In genomic region chr14:101992708-101993107, GRCh38 we compare ENCODE assay signal across 11 cellular contexts. TPM values are rescaled to one million over a fixed set of nuclear protein-coding genes. Genes with fewer than 3 reads are reported as not detected.
DNase-seq lines count a peak whose midpoint lies in the region; ATAC-seq, FAIRE-seq and TF ChIP-seq lines count a peak whose summit lies in the region.
"Had no signal": no experiment of that assay in that cellular context is flagged by ENCODE, and none has a peak within 500 bp of the region (broad histone marks: within the 10 kb centered on the region; RNA-seq: fewer than 3 reads in every experiment).

No MANE protein-coding gene starts in this region.

- no peak overlapping the region for H3K27ac ChIP-seq in CD4-positive, CD25-positive, alpha-beta regulatory T cell (ENCODE audit: insufficient read depth, low read length, poor library complexity, severe bottlenecking)
- H3K27ac ChIP-seq in SU-DHL-6 (ENCODE audit: low read depth, low read length): peak overlapping the region; percentile 2; the same call in 1 of the 2 replicates
- H3K27ac ChIP-seq in trophoblast cell (ENCODE audit: low read depth, low read length): no peak overlapping the region
- no peak overlapping the region for H3K27ac ChIP-seq in WERI-Rb-1

- no peak overlapping the region for H2BK12ac ChIP-seq in trophoblast cell (ENCODE audit: low read length)

- no peak for TF ChIP-seq POLR2A in H54 (IDR thresholded peaks at IDR 0.05; ENCODE audit: low read depth, low read length)

- no peak overlapping the region for H2BK120ac ChIP-seq in trophoblast cell (ENCODE audit: insufficient read depth, low read length, poor library complexity)

- H4K20me1 ChIP-seq in SU-DHL-6 (ENCODE audit: low read depth, low read length): no peaks in the 10 kb centered on the region

- no peak overlapping the region for H4K91ac ChIP-seq in trophoblast cell (ENCODE audit: low read depth, low read length)

- H3K4ac ChIP-seq in trophoblast cell (ENCODE audit: low read depth, low read length): no peak overlapping the region

- no peaks in the 10 kb centered on the region for H3K9me3 Mint-ChIP-seq in CD4-positive, CD25-positive, alpha-beta regulatory T cell
- H3K9me3 Mint-ChIP-seq in T-helper 2 cell treated with Interferon-gamma antibody and Interleukin-4, amounts not matched to agents 5 μg/mL and 100 μg/mL, for 36 hours: no peaks in the 10 kb centered on the region

- no peaks in the 10 kb centered on the region for H3K4me1 ChIP-seq in CD4-positive, CD25-positive, alpha-beta regulatory T cell (ENCODE audit: control insufficient read depth, insufficient read depth, low read length, poor library complexity, severe bottlenecking)
- H3K4me1 ChIP-seq in trophoblast cell (ENCODE audit: control insufficient read depth in 1 of 2, insufficient read depth in 2 of 2, low read length in 2 of 2): no peaks in the 10 kb centered on the region

- peaks cover 89% of the 10 kb centered on the region for H3K36me3 ChIP-seq in CD4-positive, CD25-positive, alpha-beta regulatory T cell (ENCODE audit: control insufficient read depth, insufficient read depth, low read length)
- H3K36me3 ChIP-seq in SU-DHL-6 (ENCODE audit: low read length): peaks cover 19% of the 10 kb centered on the region; the same call in 1 of the 2 replicates
- peaks cover 57 to 77% of the 10 kb centered on the region in 2 experiments for H3K36me3 ChIP-seq in trophoblast cell (ENCODE audit: control insufficient read depth in 1 of 2, insufficient read depth in 2 of 2, low read length in 2 of 2)
- peaks cover 95% of the 10 kb centered on the region for H3K36me3 ChIP-seq in WERI-Rb-1

- no peak overlapping the region for H4K8ac ChIP-seq in trophoblast cell (ENCODE audit: low read depth, low read length)

- ATAC-seq in CD4-positive, CD25-positive, alpha-beta regulatory T cell (ENCODE audit: low read depth in 2 of 2): peak; percentile 28 to 45
- ATAC-seq in HG03060 (IDR thresholded peaks at IDR 0.05; ENCODE audit: low read depth, unreplicated experiment): peak; percentile 83

- H3K4me2 ChIP-seq in SU-DHL-6 (ENCODE audit: low read depth, low read length, poor library complexity, severe bottlenecking): peak overlapping the region; percentile 15
- H3K4me2 ChIP-seq in trophoblast cell (ENCODE audit: low read length): no peak overlapping the region

- H2AK5ac ChIP-seq in trophoblast cell (ENCODE audit: low read length): no peak overlapping the region

- no CpG with 5 or more reads among the region's 7 CpGs for WGBS in trophoblast cell (ENCODE audit: extremely low coverage, insufficient coverage, insufficient read length)

- H2AFZ ChIP-seq in SU-DHL-6 (ENCODE audit: low read depth, low read length, severe bottlenecking) (no peak overlapping the region), trophoblast cell (ENCODE audit: insufficient read depth, low read length, poor library complexity) (no peak overlapping the region)

- H3K4me3 Mint-ChIP-seq in CD4-positive, CD25-positive, alpha-beta regulatory T cell: no peak overlapping the region
- no peak overlapping the region for H3K4me3 Mint-ChIP-seq in T-helper 2 cell treated with Interferon-gamma antibody and Interleukin-4, amounts not matched to agents 5 μg/mL and 100 μg/mL, for 36 hours

- H3K27ac Mint-ChIP-seq in CD4-positive, CD25-positive, alpha-beta regulatory T cell: peak overlapping the region in 2 of 3 donors; percentile 43 to 86
- H3K27ac Mint-ChIP-seq in T-helper 2 cell treated with Interferon-gamma antibody and Interleukin-4, amounts not matched to agents 5 μg/mL and 100 μg/mL, for 36 hours: no peak overlapping the region

- H2BK5ac ChIP-seq in trophoblast cell (ENCODE audit: low read depth, low read length, poor library complexity): no peak overlapping the region

- no peak overlapping the region for H3K9ac ChIP-seq in SU-DHL-6 (ENCODE audit: low read length)
- H3K9ac ChIP-seq in trophoblast cell (ENCODE audit: low read length): no peak overlapping the region

- TF ChIP-seq CTCF in SU-DHL-6 (IDR thresholded peaks at IDR 0.05; ENCODE audit: insufficient read depth, low read length, poor library complexity, severe bottlenecking) (no peak), WERI-Rb-1 (IDR thresholded peaks at IDR 0.05; ENCODE audit: low read depth, low read length) (no peak)

- H3K4me3 ChIP-seq in CD4-positive, CD25-positive, alpha-beta regulatory T cell (ENCODE audit: low read depth, low read length): no peak overlapping the region
- H3K4me3 ChIP-seq in SU-DHL-6 (ENCODE audit: insufficient read depth, low read length, poor library complexity, severe bottlenecking) (no peak overlapping the region), trophoblast cell (ENCODE audit: low read depth, low read length) (no peak overlapping the region), WERI-Rb-1 (ENCODE audit: low read depth, low read length) (no peak overlapping the region)

- H3K23ac ChIP-seq in trophoblast cell (ENCODE audit: low read length): no peak overlapping the region

- H3K9me2 ChIP-seq in SU-DHL-6 (replicated peaks; ENCODE audit: insufficient read depth, low read length): no peaks in the 10 kb centered on the region

- no peaks in the 10 kb centered on the region for H3K27me3 ChIP-seq in CD4-positive, CD25-positive, alpha-beta regulatory T cell (ENCODE audit: control insufficient read depth, insufficient read depth, low read length)
- H3K27me3 ChIP-seq in SU-DHL-6 (ENCODE audit: low read length): no peaks in the 10 kb centered on the region
- H3K27me3 ChIP-seq in trophoblast cell (ENCODE audit: insufficient read depth, low read length): no peaks in the 10 kb centered on the region
- no peaks in the 10 kb centered on the region for H3K27me3 ChIP-seq in WERI-Rb-1 (ENCODE audit: insufficient read depth, low read depth, severe bottlenecking)

- H3K27me3 Mint-ChIP-seq in CD4-positive, CD25-positive, alpha-beta regulatory T cell: no peaks in the 10 kb centered on the region
- no peaks in the 10 kb centered on the region for H3K27me3 Mint-ChIP-seq in T-helper 2 cell treated with Interferon-gamma antibody and Interleukin-4, amounts not matched to agents 5 μg/mL and 100 μg/mL, for 36 hours (ENCODE audit: low read depth)

- H3K4me1 Mint-ChIP-seq in CD4-positive, CD25-positive, alpha-beta regulatory T cell: peaks cover 0 to 12% (median 3%) of the 10 kb centered on the region in 4 donors
- H3K4me1 Mint-ChIP-seq in T-helper 2 cell treated with Interferon-gamma antibody and Interleukin-4, amounts not matched to agents 5 μg/mL and 100 μg/mL, for 36 hours (ENCODE audit: low read depth): peaks cover 22% of the 10 kb centered on the region

- H3K36me3 Mint-ChIP-seq in CD4-positive, CD25-positive, alpha-beta regulatory T cell: peaks cover 70% of the 10 kb centered on the region
- peaks cover 75% of the 10 kb centered on the region for H3K36me3 Mint-ChIP-seq in T-helper 2 cell treated with Interferon-gamma antibody and Interleukin-4, amounts not matched to agents 5 μg/mL and 100 μg/mL, for 36 hours (ENCODE audit: low read depth)

- no peak overlapping the region for H3K14ac ChIP-seq in trophoblast cell (ENCODE audit: low read length)

- H4K12ac ChIP-seq in trophoblast cell (ENCODE audit: low read depth, low read length): no peak overlapping the region

- FAIRE-seq in H54 (lab: Jason Lieb, UNC): no peak

- no peaks in the 10 kb centered on the region for H3K79me1 ChIP-seq in trophoblast cell (ENCODE audit: low read length)

- H3K79me2 ChIP-seq in SU-DHL-6 (ENCODE audit: insufficient read depth, low read length) (no peaks in the 10 kb centered on the region), trophoblast cell (ENCODE audit: control insufficient read depth, insufficient read depth, low read length, poor library complexity) (no peaks in the 10 kb centered on the region)

- H3F3A ChIP-seq in SU-DHL-6 (ENCODE audit: insufficient read depth): no peaks in the 10 kb centered on the region

- no peak overlapping the region for H3K18ac ChIP-seq in trophoblast cell (ENCODE audit: low read length)

- H3K9me3 ChIP-seq in CD4-positive, CD25-positive, alpha-beta regulatory T cell (ENCODE audit: control insufficient read depth in 2 of 2, low read length in 2 of 2): no peaks in the 10 kb centered on the region
- H3K9me3 ChIP-seq in SU-DHL-6 (ENCODE audit: insufficient read depth, low read length): no peaks in the 10 kb centered on the region
- H3K9me3 ChIP-seq in trophoblast cell (ENCODE audit: insufficient read depth, low read depth, low read length): no peaks in the 10 kb centered on the region
- no peaks in the 10 kb centered on the region for H3K9me3 ChIP-seq in WERI-Rb-1 (ENCODE audit: severe bottlenecking)

- DNase-seq in CD4-positive, CD25-positive, alpha-beta regulatory T cell: no peak
- DNase-seq in GM19238 (ENCODE audit: insufficient read length, low spot score): peak; percentile 70
- DNase-seq in trophoblast cell: no peak
- no peak for DNase-seq in WERI-Rb-1
- no peak for DNase-seq in T-helper 2 cell treated with Interferon-gamma antibody and Interleukin-4, amounts not matched to agents 5 μg/mL and 100 μg/mL, for 36 hours (ENCODE audit: low spot score)
- no peak for DNase-seq in H54 (ENCODE audit: insufficient read length, low spot score)
- DNase-seq: DND-41, NCI-H1092, retina had no signal

RNA-seq across cellular contexts. Expression of gene DYNC1H1, which starts 28.3 kb away (rescaled TPM):
- 314 TPM for total RNA-seq in CD4-positive, CD25-positive, alpha-beta regulatory T cell
- 10 to 100 TPM; 23.6 to 36.8 (median 30.9) TPM for polyA plus RNA-seq in CD4-positive, CD25-positive, alpha-beta regulatory T cell
- 105 and 109 TPM in 2 replicates for polyA plus RNA-seq in trophoblast cell (2013)
